Comparison of ENCODE assay signal across 23 cellular contexts in genomic region chr3:156406393-156406792, GRCh38.
"Had no signal": no experiment of that assay in that cellular context is flagged by ENCODE, and none has a peak within 500 bp of the region (broad histone marks: within the 10 kb centered on the region; RNA-seq: fewer than 3 reads in every experiment).

No MANE protein-coding gene starts in this region.

- H3K4me1 Mint-ChIP-seq: memory B cell; naive B cell; nephron; stimulated activated naive B cell treated with anti-CD40 and anti-IgM and Interleukin-4, amounts not matched to agents 10 μg/mL and 1 μg/mL and 100 μg/mL, for 72 hours; stimulated activated naive CD8-positive, alpha-beta T cell treated with anti-CD3 and anti-CD28 coated beads, Interleukin-15, amount 100 ng/mL, for 72 hours had no signal

- ATAC-seq: left cardiac atrium; lower lobe of right lung; stimulated activated naive B cell treated with anti-CD40 and anti-IgM and Interleukin-4, amounts not matched to agents 10 μg/mL and 1 μg/mL and 100 μg/mL, for 72 hours; stimulated activated naive CD8-positive, alpha-beta T cell treated with anti-CD3 and anti-CD28 coated beads, Interleukin-15, amount 100 ng/mL, for 72 hours; upper lobe of right lung had no signal

- H3K27me3 ChIP-seq: esophagus squamous epithelium, hepatocyte, sigmoid colon, testis, tibial nerve, upper lobe of right lung, vagina had no signal

- H2AFZ ChIP-seq: hepatocyte, parathyroid adenoma had no signal

- H3K4me2 ChIP-seq: hepatocyte had no signal

- H3K4me3 Mint-ChIP-seq: memory B cell; naive B cell; nephron; stimulated activated naive B cell treated with anti-CD40 and anti-IgM and Interleukin-4, amounts not matched to agents 10 μg/mL and 1 μg/mL and 100 μg/mL, for 72 hours; stimulated activated naive CD8-positive, alpha-beta T cell treated with anti-CD3 and anti-CD28 coated beads, Interleukin-15, amount 100 ng/mL, for 72 hours had no signal

- H3K9me3 Mint-ChIP-seq: memory B cell; naive B cell; nephron; stimulated activated naive B cell treated with anti-CD40 and anti-IgM and Interleukin-4, amounts not matched to agents 10 μg/mL and 1 μg/mL and 100 μg/mL, for 72 hours; stimulated activated naive CD8-positive, alpha-beta T cell treated with anti-CD3 and anti-CD28 coated beads, Interleukin-15, amount 100 ng/mL, for 72 hours had no signal

- H3K79me2 ChIP-seq: hepatocyte, parathyroid adenoma had no signal

- H3K27me3 Mint-ChIP-seq: stimulated activated naive B cell treated with anti-CD40 and anti-IgM and Interleukin-4, amounts not matched to agents 10 μg/mL and 1 μg/mL and 100 μg/mL, for 72 hours; stimulated activated naive CD8-positive, alpha-beta T cell treated with anti-CD3 and anti-CD28 coated beads, Interleukin-15, amount 100 ng/mL, for 72 hours had no signal

- H3K36me3 Mint-ChIP-seq: memory B cell; naive B cell; stimulated activated naive B cell treated with anti-CD40 and anti-IgM and Interleukin-4, amounts not matched to agents 10 μg/mL and 1 μg/mL and 100 μg/mL, for 72 hours had no signal

- H3K27ac Mint-ChIP-seq: memory B cell; naive B cell; nephron; stimulated activated naive B cell treated with anti-CD40 and anti-IgM and Interleukin-4, amounts not matched to agents 10 μg/mL and 1 μg/mL and 100 μg/mL, for 72 hours; stimulated activated naive CD8-positive, alpha-beta T cell treated with anti-CD3 and anti-CD28 coated beads, Interleukin-15, amount 100 ng/mL, for 72 hours had no signal

- H3K36me3 ChIP-seq: esophagus squamous epithelium, left ventricle myocardium inferior, lower lobe of right lung, sigmoid colon, tibial nerve, upper lobe of right lung, vagina had no signal

- H3K27ac ChIP-seq: esophagus squamous epithelium, hepatocyte, left ventricle myocardium inferior, lower lobe of right lung, parathyroid adenoma, sigmoid colon, skin epidermis, testis, tibial nerve, upper lobe of right lung, vagina had no signal

- H3K4me3 ChIP-seq: esophagus squamous epithelium, hepatocyte, left ventricle myocardium inferior, lower lobe of right lung, sigmoid colon, skin epidermis, testis, tibial nerve, upper lobe of right lung, vagina had no signal

- H3K9me3 ChIP-seq: esophagus squamous epithelium, left ventricle myocardium inferior, lower lobe of right lung, sigmoid colon, testis, tibial nerve, upper lobe of right lung, vagina had no signal

- H3K9ac ChIP-seq: parathyroid adenoma had no signal

- H3K4me1 ChIP-seq: esophagus squamous epithelium, left ventricle myocardium inferior, lower lobe of right lung, parathyroid adenoma, sigmoid colon, testis, upper lobe of right lung, vagina had no signal

- DNase-seq: effector memory CD4-positive, alpha-beta T cell; esophagus squamous epithelium; foreskin fibroblast; kidney; left cardiac atrium; left ventricle myocardium inferior; lower lobe of right lung; midbrain; naive B cell; sigmoid colon; stimulated activated CD4-positive, alpha-beta T cell treated with anti-CD3 and anti-CD28 coated beads, Interleukin-2, amount 100 ng/mL, for 24 hours; stimulated activated CD4-positive, alpha-beta T cell treated with anti-CD3 and anti-CD28 coated beads, Interleukin-4, amount 100 ng/mL, for 4 hours; stimulated activated naive B cell treated with anti-CD40 and anti-IgM and Interleukin-4, amounts not matched to agents 10 μg/mL and 1 μg/mL and 100 μg/mL, for 72 hours; stimulated activated naive CD8-positive, alpha-beta T cell treated with anti-CD3 and anti-CD28 coated beads, Interleukin-15, amount 100 ng/mL, for 72 hours; testis; upper lobe of right lung had no signal
